Comparison of ENCODE assay signal across 9 cellular contexts in genomic region chr3:193788189-193788946, GRCh38.
DNase-seq lines count a peak whose midpoint lies in the region; ATAC-seq and TF ChIP-seq lines count a peak whose summit lies in the region.
"Had no signal": no experiment of that assay in that cellular context is flagged by ENCODE, and none has a peak within 500 bp of the region (broad histone marks: within the 10 kb centered on the region; RNA-seq: fewer than 3 reads in every experiment).

No MANE protein-coding gene starts in this region.

- ATAC-seq in GM18502 (IDR thresholded peaks at IDR 0.05; ENCODE audit: poor library complexity, unreplicated experiment): peak; percentile 79
- ATAC-seq in HG03139 (IDR thresholded peaks at IDR 0.05; ENCODE audit: unreplicated experiment): peak; percentile 63
- peak; percentile 88 for ATAC-seq in body of pancreas
- peak; percentile 47 for ATAC-seq in stimulated activated effector memory CD8-positive, alpha-beta T cell treated with anti-CD3 and anti-CD28 coated beads, Interleukin-12 subunit alpha, Interleukin-12 subunit beta, amount 100 ng/mL, for 72 hours

- no peak for TF ChIP-seq POLR2A in body of pancreas (IDR thresholded peaks at IDR 0.05)

- H3K36me3 Mint-ChIP-seq in stimulated activated effector memory CD8-positive, alpha-beta T cell treated with anti-CD3 and anti-CD28 coated beads, Interleukin-12 subunit alpha, Interleukin-12 subunit beta, amount 100 ng/mL, for 72 hours: no peaks in the 10 kb centered on the region

- no peaks in the 10 kb centered on the region for H3K27me3 ChIP-seq in body of pancreas

- no peak overlapping the region for H3K4me3 ChIP-seq in body of pancreas
- H3K4me3 ChIP-seq: skin epidermis had no signal

- DNase-seq in AG20443 (ENCODE audit: low spot score): peak; percentile 90
- peak; percentile 73 for DNase-seq in NCI-H748 (lab: John Stamatoyannopoulos, UW; ENCODE audit: unreplicated experiment)
- DNase-seq in body of pancreas: peak; percentile 64 to 77 (median 76)
- DNase-seq in islet precursor cell: peak; percentile 93
- DNase-seq in stimulated activated effector memory CD8-positive, alpha-beta T cell treated with anti-CD3 and anti-CD28 coated beads, Interleukin-12 subunit alpha, Interleukin-12 subunit beta, amount 100 ng/mL, for 72 hours (ENCODE audit: low spot score in 2 of 2): no peak
- no peak for DNase-seq in NCI-H2227 treated with DMSO at 0.1 percent for 48 hours (lab: John Stamatoyannopoulos, UW)

- H3K36me3 ChIP-seq in body of pancreas (replicated peaks in 1 of 2; ENCODE audit: insufficient read depth in 1 of 2, low read depth in 2 of 2): no peaks in the 10 kb centered on the region

- H3K4me1 Mint-ChIP-seq in stimulated activated effector memory CD8-positive, alpha-beta T cell treated with anti-CD3 and anti-CD28 coated beads, Interleukin-12 subunit alpha, Interleukin-12 subunit beta, amount 100 ng/mL, for 72 hours: no peaks in the 10 kb centered on the region

- no peak overlapping the region for H3K27ac Mint-ChIP-seq in stimulated activated effector memory CD8-positive, alpha-beta T cell treated with anti-CD3 and anti-CD28 coated beads, Interleukin-12 subunit alpha, Interleukin-12 subunit beta, amount 100 ng/mL, for 72 hours

- WGBS in body of pancreas, 2 donors: 34 to 36% methylated on average over 15 of the region's 15 CpGs

- H3K9me3 Mint-ChIP-seq in stimulated activated effector memory CD8-positive, alpha-beta T cell treated with anti-CD3 and anti-CD28 coated beads, Interleukin-12 subunit alpha, Interleukin-12 subunit beta, amount 100 ng/mL, for 72 hours: no peaks in the 10 kb centered on the region

- no peak overlapping the region for H3K27ac ChIP-seq in body of pancreas

- TF ChIP-seq CTCF in body of pancreas (IDR thresholded peaks at IDR 0.05): peak; percentile 67 to 88 (median 81)

- H3K9me3 ChIP-seq in body of pancreas: no peaks in the 10 kb centered on the region

- intact Hi-C loops in body of pancreas (cut with DNase I): loop anchor here (5.0 to 10.0 kb wide), 2 partner anchors 196 to 524 kb away; no protein-coding TSS in a partner anchor

- no peak overlapping the region for H3K4me3 Mint-ChIP-seq in stimulated activated effector memory CD8-positive, alpha-beta T cell treated with anti-CD3 and anti-CD28 coated beads, Interleukin-12 subunit alpha, Interleukin-12 subunit beta, amount 100 ng/mL, for 72 hours

- peaks cover 45% of the 10 kb centered on the region for H3K4me1 ChIP-seq in body of pancreas

Comparison
In these comparisons a context has a peak if more than half of its experiments do, and no peak if none do; other contexts are left out.
1. DNase-seq: peak in AG20443 (single experiment), NCI-H748 (single experiment), body of pancreas (4 of 4) and islet precursor cell (single experiment); none in stimulated activated effector memory CD8-positive, alpha-beta T cell treated with anti-CD3 and anti-CD28 coated beads, Interleukin-12 subunit alpha, Interleukin-12 subunit beta, amount 100 ng/mL, for 72 hours (0 of 2) and NCI-H2227 treated with DMSO at 0.1 percent for 48 hours (single experiment).
2. Peak in every context shown above with its lines, with median percentiles within 50 percentile points of each other: ATAC-seq.